Comparison of ENCODE assay signal across 1 cellular context in genomic region chr11:8911040-8911823, GRCh38.
TF ChIP-seq lines count a peak whose summit lies in the region.

Gene AKIP1 (plus strand): TSS chr11:8911189. CDS start chr11:8911450, 261 bp downstream.

TF ChIP-seq in K562, 482 proteins besides CTCF, POLR2A, EP300 and RAD21 (continued from another document):
- peak; percentile 80 for TF ChIP-seq ARID4B (CRISPR knock-in tag; IDR thresholded peaks at IDR 0.05)
- no peak for TF ChIP-seq UBTF (IDR thresholded peaks at IDR 0.05; ENCODE audit: borderline replicate concordance in 1 of 2, low read depth in 2 of 2, low read length in 2 of 2)
- peak; percentile 40; the same call in 1 of the 2 replicates for TF ChIP-seq ZNF263 (CRISPR knock-in tag; IDR thresholded peaks at IDR 0.05; ENCODE audit: borderline replicate concordance)
- peak; percentile 95 for TF ChIP-seq TFAP4 (CRISPR knock-in tag; IDR thresholded peaks at IDR 0.05; ENCODE audit: borderline replicate concordance)
- 0 out of 2 replicates have a peak, but pooled peaks have one; percentile 12 for TF ChIP-seq SMARCA4 (IDR thresholded peaks at IDR 0.05)
- no peak for TF ChIP-seq NR2C2 (CRISPR knock-in tag; IDR thresholded peaks at IDR 0.05)
- TF ChIP-seq NR2C2 (tag; IDR thresholded peaks at IDR 0.05), result peak; percentile 63
- TF ChIP-seq E2F3 (CRISPR knock-in tag; IDR thresholded peaks at IDR 0.05), result 0 out of 2 replicates have a peak, but pooled peaks have one; percentile 16
- no peak for TF ChIP-seq ETS2 (tag; IDR thresholded peaks at IDR 0.05; ENCODE audit: borderline replicate concordance, poor library complexity, severe bottlenecking)
- TF ChIP-seq MAX (CRISPR knock-in tag; IDR thresholded peaks at IDR 0.05), result peak; percentile 37; the same call in 1 of the 2 replicates
- no peak for TF ChIP-seq MYC (IDR thresholded peaks at IDR 0.05; ENCODE audit: low read depth, low read length)
- peak; percentile 37; the same call in 1 of the 2 replicates for TF ChIP-seq MYC (CRISPR knock-in tag; IDR thresholded peaks at IDR 0.05; ENCODE audit: borderline replicate concordance, low read depth)
- TF ChIP-seq MAZ (CRISPR knock-in tag; conservative IDR thresholded peaks at IDR 0.05 in 1 of 2, IDR thresholded peaks at IDR 0.05 in 1 of 2), result peak; percentile 28 to 61; a peak in 2 of 4 replicates
- TF ChIP-seq ZNF655 (CRISPR knock-in tag; IDR thresholded peaks at IDR 0.05), result no peak
- peak; percentile 40; the same call in 1 of the 2 replicates for TF ChIP-seq L3MBTL2 (IDR thresholded peaks at IDR 0.05)
- TF ChIP-seq TRIM28 (IDR thresholded peaks at IDR 0.05), result no peak
- peak; percentile 64; the same call in 1 of the 2 replicates for TF ChIP-seq ZNF395 (CRISPR knock-in tag; IDR thresholded peaks at IDR 0.05)
- TF ChIP-seq ZNF445 (CRISPR knock-in tag; IDR thresholded peaks at IDR 0.05; ENCODE audit: low read depth), result no peak
- TF ChIP-seq CTCFL (IDR thresholded peaks at IDR 0.05; ENCODE audit: borderline replicate concordance, insufficient read depth, low read depth, low read length, poor library complexity, severe bottlenecking), result peak; percentile 11
- TF ChIP-seq ZNF511 (CRISPR knock-in tag; IDR thresholded peaks at IDR 0.05), result peak; percentile 72
- peak; percentile 68 for TF ChIP-seq CHD1 (IDR thresholded peaks at IDR 0.05; ENCODE audit: low read length)
- peak; percentile 89 for TF ChIP-seq ZFX (CRISPR knock-in tag; IDR thresholded peaks at IDR 0.05)
- peak; percentile 70 for TF ChIP-seq POLR2AphosphoS5 (IDR thresholded peaks at IDR 0.05; ENCODE audit: control insufficient read depth, insufficient read depth, low read depth, low read length)
- TF ChIP-seq PHF8 (IDR thresholded peaks at IDR 0.05; ENCODE audit: borderline replicate concordance, low read length), result peak; percentile 80
- peak; percentile 8 for TF ChIP-seq CCNT2 (IDR thresholded peaks at IDR 0.05; ENCODE audit: borderline replicate concordance, extremely low read depth, insufficient read length, low read depth, low read length)
- TF ChIP-seq ZSCAN29 (IDR thresholded peaks at IDR 0.05), result no peak; the same call in 1 of the 2 replicates
